Comparison of ENCODE assay signal across 26 cellular contexts in the genomic region with DNA sequence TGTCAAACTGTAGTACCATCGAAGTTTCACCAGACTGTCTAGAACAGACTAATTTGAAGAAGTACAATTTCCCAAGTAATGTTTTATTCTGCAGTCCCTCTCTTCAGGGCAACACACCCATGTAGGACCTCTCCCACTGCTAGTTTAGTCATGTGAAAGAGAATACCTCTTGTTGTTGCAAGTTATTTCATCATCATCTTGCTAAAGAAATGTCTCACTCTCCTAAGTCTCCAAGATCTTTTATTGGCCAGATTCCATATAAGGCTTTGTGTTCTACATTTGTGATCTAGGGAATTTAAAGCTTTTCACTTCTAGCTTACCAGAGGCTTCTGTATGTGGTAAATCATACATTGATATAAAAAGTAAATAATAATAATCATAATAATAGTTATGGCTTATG.
DNase-seq lines count a peak whose midpoint lies in the region; ATAC-seq, FAIRE-seq and TF ChIP-seq lines count a peak whose summit lies in the region.
"Had no signal": no experiment of that assay in that cellular context is flagged by ENCODE, and none has a peak within 500 bp of the region (broad histone marks: within the 10 kb centered on the region; RNA-seq: fewer than 3 reads in every experiment).

No MANE protein-coding gene starts in this region.

- 7% methylated on average over 1 of the region's 1 CpG for WGBS in A549 (ENCODE audit: missing lambda C conversion rate)

- peak overlapping the region; percentile 24; the same call in 1 of the 3 replicates for H3K4me2 ChIP-seq in A549
- H3K4me2 ChIP-seq: neural progenitor cell had no signal

- 0 out of 3 replicates have a peak, but pooled peaks cover 5% of the 10 kb centered on the region for H3K4me1 ChIP-seq in A549
- H3K4me1 ChIP-seq: adrenal gland, heart right ventricle, neural progenitor cell, right atrium auricular region, SJCRH30, upper lobe of left lung had no signal

- CTCF ChIA-PET in A549 (lab: Yijun Ruan, JAX): interaction anchor here (2.7 kb wide), 1 partner anchor 8 kb away, joined by 9 read pairs; no protein-coding TSS in a partner anchor

- H3K4me1 Mint-ChIP-seq in stimulated activated memory B cell treated with anti-CD40 and anti-IgM and Interleukin-4, amounts not matched to agents 10 μg/mL and 1 μg/mL and 100 μg/mL, for 72 hours: no peaks in the 10 kb centered on the region
- H3K4me1 Mint-ChIP-seq: neural progenitor cell; stimulated activated naive CD8-positive, alpha-beta T cell treated with anti-CD3 and anti-CD28 coated beads, Interleukin-15, amount 100 ng/mL, for 72 hours had no signal

- H3K36me3 Mint-ChIP-seq in stimulated activated memory B cell treated with anti-CD40 and anti-IgM and Interleukin-4, amounts not matched to agents 10 μg/mL and 1 μg/mL and 100 μg/mL, for 72 hours: no peaks in the 10 kb centered on the region
- H3K36me3 Mint-ChIP-seq: mesothelial cell of epicardium, neural progenitor cell had no signal

- peak in 1 of 2 experiments; percentile 4 for DNase-seq in A549 (ENCODE audit: low read depth in 1 of 2, low spot score in 1 of 2)
- DNase-seq in HPDE6-E6E7 (ENCODE audit: extremely low spot score): peak; percentile 8
- DNase-seq in amniotic epithelial cell (ENCODE audit: low read depth): peak; percentile 83
- peak; percentile 90 for DNase-seq in fibroblast of the aortic adventitia (ENCODE audit: low read depth)
- DNase-seq in activated CD4-positive, alpha-beta T cell treated with anti-CD3 and anti-CD28 coated beads for 4 hours: no peak
- DNase-seq in SIG-M5 treated with dmso at 0.1 percent for 504 hours (lab: John Stamatoyannopoulos, UW; ENCODE audit: unreplicated experiment): no peak
- no peak for DNase-seq in GOT3 (lab: John Stamatoyannopoulos, UW)
- DNase-seq: adrenal gland; CD4-positive, alpha-beta T cell; cerebellar nuclear complex; DMS79 treated with DMSO at 0.1 percent for 48 hours; heart right ventricle; NCI-H1694; NCI-H510A treated with DMSO at 0.1 percent for 48 hours; SJCRH30; stimulated activated naive CD8-positive, alpha-beta T cell treated with anti-CD3 and anti-CD28 coated beads, Interleukin-15, amount 100 ng/mL, for 72 hours; upper lobe of left lung had no signal

- POLR2A ChIA-PET in A549 (lab: Yijun Ruan, JAX): no interaction called here

- peak in 1 of 2 experiments; percentile 56; a peak in 2 of 6 replicates for ATAC-seq in A549
- no peak for ATAC-seq in stimulated activated memory B cell treated with anti-CD40 and anti-IgM and Interleukin-4, amounts not matched to agents 10 μg/mL and 1 μg/mL and 100 μg/mL, for 72 hours
- ATAC-seq: activated CD4-positive, CD25-positive, alpha-beta regulatory T cell treated with anti-CD3 and anti-CD28 coated beads, Interleukin-2, amount 50 U/mL, for 24 hours; heart right ventricle; stimulated activated naive CD8-positive, alpha-beta T cell treated with anti-CD3 and anti-CD28 coated beads, Interleukin-15, amount 100 ng/mL, for 72 hours had no signal

- H3K4me3 Mint-ChIP-seq in stimulated activated memory B cell treated with anti-CD40 and anti-IgM and Interleukin-4, amounts not matched to agents 10 μg/mL and 1 μg/mL and 100 μg/mL, for 72 hours: no peak overlapping the region
- H3K4me3 Mint-ChIP-seq: CD4-positive, alpha-beta T cell; mesothelial cell of epicardium; neural progenitor cell; stimulated activated naive CD8-positive, alpha-beta T cell treated with anti-CD3 and anti-CD28 coated beads, Interleukin-15, amount 100 ng/mL, for 72 hours had no signal

- H3K27ac ChIP-seq in A549: no peak overlapping the region; a peak in 1 of 6 replicates
- H3K27ac ChIP-seq: adrenal gland, heart right ventricle, neural progenitor cell, right atrium auricular region, SJCRH30, upper lobe of left lung had no signal

- H3K4me3 ChIP-seq in A549: no peak overlapping the region
- H3K4me3 ChIP-seq in fibroblast of the aortic adventitia (ENCODE audit: low read depth, low read length): no peak overlapping the region
- H3K4me3 ChIP-seq: adrenal gland, heart right ventricle, neural progenitor cell, right atrium auricular region, SJCRH30, upper lobe of left lung had no signal

- no peak for TF ChIP-seq POLR2A in A549 (IDR thresholded peaks at IDR 0.05; ENCODE audit: low read length)

- no peaks in the 10 kb centered on the region for H3K9me3 ChIP-seq in A549
- H3K9me3 ChIP-seq: adrenal gland, heart right ventricle, right atrium auricular region, SJCRH30, upper lobe of left lung had no signal

- H3K27me3 Mint-ChIP-seq in stimulated activated memory B cell treated with anti-CD40 and anti-IgM and Interleukin-4, amounts not matched to agents 10 μg/mL and 1 μg/mL and 100 μg/mL, for 72 hours: no peaks in the 10 kb centered on the region
- H3K27me3 Mint-ChIP-seq: CD4-positive, alpha-beta T cell; stimulated activated naive CD8-positive, alpha-beta T cell treated with anti-CD3 and anti-CD28 coated beads, Interleukin-15, amount 100 ng/mL, for 72 hours had no signal

- TF ChIP-seq CTCF in A549 (IDR thresholded peaks at IDR 0.05) (no peak), fibroblast of the aortic adventitia (IDR thresholded peaks at IDR 0.05; ENCODE audit: insufficient read depth, low read length) (no peak)

- no peak for TF ChIP-seq RAD21 in A549 (conservative IDR thresholded peaks at IDR 0.05 in 1 of 2, IDR thresholded peaks at IDR 0.05 in 1 of 2)

- no peak for TF ChIP-seq EP300 in A549 (IDR thresholded peaks at IDR 0.05)

- H3K9me3 Mint-ChIP-seq in stimulated activated memory B cell treated with anti-CD40 and anti-IgM and Interleukin-4, amounts not matched to agents 10 μg/mL and 1 μg/mL and 100 μg/mL, for 72 hours: no peaks in the 10 kb centered on the region
- H3K9me3 Mint-ChIP-seq: activated T-helper 2 cell treated with anti-CD3 and anti-CD28 coated beads, Interferon-gamma antibody, Interleukin-2, Interleukin-4, amounts not matched to agents 10 μg/mL and 5 μg/mL and 100 μg/mL, durations not matched to agents 14 hours and 24 hours and 36 hours; CD4-positive, alpha-beta T cell; mesothelial cell of epicardium; neural progenitor cell; stimulated activated naive CD8-positive, alpha-beta T cell treated with anti-CD3 and anti-CD28 coated beads, Interleukin-15, amount 100 ng/mL, for 72 hours had no signal

- H3K27ac Mint-ChIP-seq in stimulated activated memory B cell treated with anti-CD40 and anti-IgM and Interleukin-4, amounts not matched to agents 10 μg/mL and 1 μg/mL and 100 μg/mL, for 72 hours: no peak overlapping the region
- H3K27ac Mint-ChIP-seq: activated T-helper 2 cell treated with anti-CD3 and anti-CD28 coated beads, Interferon-gamma antibody, Interleukin-2, Interleukin-4, amounts not matched to agents 10 μg/mL and 5 μg/mL and 100 μg/mL, durations not matched to agents 14 hours and 24 hours and 36 hours; CD4-positive, alpha-beta T cell; mesothelial cell of epicardium; neural progenitor cell had no signal

- FAIRE-seq in A549 (lab: Jason Lieb, UNC): no peak
- FAIRE-seq: A204.1, GM18507, islet of Langerhans had no signal

TF ChIP-seq in A549, 52 proteins besides CTCF, POLR2A, EP300 and RAD21:
- TF ChIP-seq EHMT2 (IDR thresholded peaks at IDR 0.05; ENCODE audit: low read depth) (no peak), NR3C1 (IDR thresholded peaks at IDR 0.05) (no peak), JUNB (IDR thresholded peaks at IDR 0.05) (no peak), CEBPB (IDR thresholded peaks at IDR 0.05) (peak in 1 of 2 experiments; percentile 24; a peak in 1 of 4 replicates)

Comparison
In these comparisons a context has a peak if more than half of its experiments do, and no peak if none do; other contexts are left out.
1. DNase-seq: peak in HPDE6-E6E7 (single experiment), amniotic epithelial cell (single experiment) and fibroblast of the aortic adventitia (single experiment); none in activated CD4-positive, alpha-beta T cell treated with anti-CD3 and anti-CD28 coated beads for 4 hours (0 of 2), SIG-M5 treated with dmso at 0.1 percent for 504 hours (single experiment) and GOT3 (single experiment).